In the genomic region with DNA sequence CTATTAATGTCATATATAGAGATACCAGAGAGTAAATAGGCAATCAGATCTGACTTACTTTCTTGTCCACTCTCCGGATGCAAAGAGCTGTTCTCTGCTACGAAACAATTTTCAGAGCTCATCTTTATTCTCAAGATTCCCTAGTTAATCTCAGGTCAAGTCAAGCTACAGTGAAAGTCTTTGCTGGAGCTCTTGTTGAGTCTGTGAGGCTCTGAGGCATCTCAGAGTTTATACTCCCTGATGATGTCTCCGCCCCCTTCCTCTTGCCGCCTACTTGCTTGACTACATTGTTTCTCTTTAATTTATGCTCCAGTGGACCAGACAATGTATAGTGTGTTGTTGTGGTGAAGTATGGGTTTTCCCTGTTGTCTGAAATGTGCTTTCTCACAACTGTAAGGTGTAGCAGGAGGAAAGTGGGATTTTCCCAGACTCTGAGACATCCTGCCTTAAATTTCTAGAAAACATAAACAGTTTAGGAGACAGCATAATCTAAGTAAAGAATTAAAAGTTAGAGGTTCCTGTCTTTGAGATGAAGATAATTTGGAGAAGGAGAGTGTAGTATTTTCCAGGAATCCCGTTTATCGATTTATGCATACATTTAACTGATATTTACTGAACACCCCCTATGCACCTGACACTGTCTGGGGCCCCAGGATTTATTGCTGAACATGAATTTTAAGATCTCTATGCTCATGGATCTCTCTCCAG, we compare ENCODE assay signal across 9 cellular contexts. TPM values are rescaled to one million over a fixed set of nuclear protein-coding genes. Genes with fewer than 3 reads are reported as not detected.
DNase-seq lines count a peak whose midpoint lies in the region; ATAC-seq, FAIRE-seq and TF ChIP-seq lines count a peak whose summit lies in the region.
"Had no signal": no experiment of that assay in that cellular context is flagged by ENCODE, and none has a peak within 500 bp of the region (broad histone marks: within the 10 kb centered on the region; RNA-seq: fewer than 3 reads in every experiment).

A gene (minus strand): TSS at position 203 of the 708 bp plus-strand sequence. CDS start 81 bp downstream, at position 122.

- in situ Hi-C loops in HepG2 (cut with HindIII; ENCODE audit: extremely low pct_ligation_motif_present, low pct_unique_long_range_greater_than_20kb) = no loop called here

- TF ChIP-seq POLR2A in HepG2 (IDR thresholded peaks at IDR 0.05; ENCODE audit: insufficient read depth in 1 of 2, low read depth in 2 of 2, low read length in 2 of 2) = no peak
- TF ChIP-seq POLR2A in esophagus muscularis mucosa (IDR thresholded peaks at IDR 0.05; ENCODE audit: low read depth) = no peak

- H2AFZ ChIP-seq in HepG2 (ENCODE audit: low read length) (no peak within 1 kb of the TSS), Karpas-422 (ENCODE audit: low read length) (peak within 1 kb of the TSS; percentile 38; the same call in 1 of the 2 replicates)

- DNase-seq in HepG2 (ENCODE audit: low spot score) (no peak), Karpas-422 (no peak), kidney tubule cell (ENCODE audit: low spot score) (peak; percentile 72), esophagus muscularis mucosa (ENCODE audit: extremely low spot score) (no peak), hippocampal formation (lab: John Stamatoyannopoulos, UW) (no peak)
- DNase-seq in activated CD8-positive, alpha-beta memory T cell treated with anti-CD3 and anti-CD28 coated beads, Interleukin-2, amount 50 U/mL, for 1 hour (ENCODE audit: extremely low read depth) = peak; percentile 75
- peak; percentile 49 to 89 (median 85) for DNase-seq in stimulated activated naive CD4-positive, alpha-beta T cell (lab: John Stamatoyannopoulos, UW)

- TF ChIP-seq EP300 in HepG2 (IDR thresholded peaks at IDR 0.05; ENCODE audit: low read depth in 2 of 2, low read length in 2 of 2) (no peak), HepG2 (CRISPR knock-in tag; IDR thresholded peaks at IDR 0.05; ENCODE audit: borderline replicate concordance) (no peak), esophagus muscularis mucosa (IDR thresholded peaks at IDR 0.05) (no peak)

- peaks cover 0 to 2% (median 0%) of the 10 kb centered on the region in 4 donors for H3K27me3 ChIP-seq in liver (ENCODE audit: control insufficient read depth in 4 of 4, insufficient read depth in 4 of 4, low read length in 3 of 4)
- H3K27me3 ChIP-seq in HepG2 (ENCODE audit: control insufficient read depth in 1 of 2, insufficient read depth in 2 of 2, low read length in 2 of 2) = peaks cover 0 to 6% of the 10 kb centered on the region in 2 experiments; a peak in 2 of 5 replicates
- peaks cover 4% of the 10 kb centered on the region; the same call in 1 of the 2 replicates for H3K27me3 ChIP-seq in Karpas-422 (ENCODE audit: low read length)
- H3K27me3 ChIP-seq in esophagus muscularis mucosa = peaks cover 0 to 5% (median 0%) of the 10 kb centered on the region in 4 donors

- intact Hi-C loops in HepG2 (cut with micrococcal nuclease; ENCODE audit: unreplicated experiment) = no loop called here
- intact Hi-C loops in esophagus muscularis mucosa (cut with DNase I) = no loop called here

- TF ChIP-seq CTCF in liver (IDR thresholded peaks at IDR 0.05; ENCODE audit: low read depth, low read length, missing input control) (no peak), HepG2 (CRISPR knock-in tag; IDR thresholded peaks at IDR 0.05) (no peak), esophagus muscularis mucosa (IDR thresholded peaks at IDR 0.05) (no peak)

- H3K36me3 ChIP-seq in liver (ENCODE audit: control insufficient read depth in 4 of 4, insufficient read depth in 3 of 4, low read depth in 1 of 4, low read length in 3 of 4) (no peaks in the 10 kb centered on the region), HepG2 (replicated peaks in 1 of 2; ENCODE audit: control insufficient read depth in 1 of 2, insufficient read depth in 2 of 2, low read length in 2 of 2) (no peaks in the 10 kb centered on the region), Karpas-422 (ENCODE audit: insufficient read depth, low read length) (no peaks in the 10 kb centered on the region), esophagus muscularis mucosa (no peaks in the 10 kb centered on the region)

- H3K4me1 ChIP-seq in liver (ENCODE audit: control insufficient read depth in 4 of 4, insufficient read depth in 4 of 4, low read length in 3 of 4) (no peaks in the 10 kb centered on the region), HepG2 (ENCODE audit: insufficient read depth, low read length) (no peaks in the 10 kb centered on the region), Karpas-422 (ENCODE audit: low read length) (peaks cover 44% of the 10 kb centered on the region), esophagus muscularis mucosa (no peaks in the 10 kb centered on the region)

- no peak for FAIRE-seq in HepG2 (lab: Jason Lieb, UNC)

- 67% methylated on average over 6 of the region's 6 CpGs for whole genome bisulfite sequencing in liver
- 18% methylated on average over 6 of the region's 6 CpGs for WGBS in HepG2 (ENCODE audit: low lambda C conversion rate)
- WGBS in esophagus muscularis mucosa = 63% methylated on average over 6 of the region's 6 CpGs

- ATAC-seq in HepG2 = no peak

- H4K20me1 ChIP-seq in HepG2 (ENCODE audit: insufficient read depth, low read length) (no peaks in the 10 kb centered on the region), Karpas-422 (ENCODE audit: insufficient read depth, low read depth, low read length) (no peaks in the 10 kb centered on the region)

- H3K9ac ChIP-seq in liver (ENCODE audit: low read depth in 1 of 2, low read length in 2 of 2) (peak within 1 kb of the TSS in 1 of 2 donors; percentile 84), HepG2 (ENCODE audit: insufficient read depth, low read depth, low read length) (no peak within 1 kb of the TSS), Karpas-422 (ENCODE audit: low read length) (no peak within 1 kb of the TSS)

- POLR2A ChIA-PET in HepG2 (lab: Yijun Ruan, JAX) = no interaction called here

- CTCF ChIA-PET in HepG2 (lab: Yijun Ruan, JAX; ENCODE audit: low intra/inter-chr PET ratio, low total read pairs) = no interaction called here

- peak within 1 kb of the TSS in 1 of 2 donors; percentile 26 for H3K27ac ChIP-seq in liver (ENCODE audit: low read depth in 1 of 2, low read length in 2 of 2)
- H3K27ac ChIP-seq in HepG2 (ENCODE audit: extremely low read length, insufficient read depth, low read length) = no peak within 1 kb of the TSS
- H3K27ac ChIP-seq in Karpas-422 (ENCODE audit: low read length) = no peak within 1 kb of the TSS
- peak within 1 kb of the TSS in 1 of 4 donors; percentile 12 for H3K27ac ChIP-seq in esophagus muscularis mucosa (replicated peaks in 1 of 4)

- H3K9me2 ChIP-seq in Karpas-422 (replicated peaks; ENCODE audit: insufficient read depth, low read length) = no peaks in the 10 kb centered on the region

- H3K9me3 ChIP-seq in liver (ENCODE audit: control insufficient read depth in 4 of 4, low read length in 3 of 4) (no peaks in the 10 kb centered on the region), HepG2 (ENCODE audit: low read length) (no peaks in the 10 kb centered on the region), Karpas-422 (ENCODE audit: low read length) (no peaks in the 10 kb centered on the region), esophagus muscularis mucosa (no peaks in the 10 kb centered on the region)

- H3K4me2 ChIP-seq in HepG2 (ENCODE audit: low read depth, low read length) = no peak within 1 kb of the TSS
- peak within 1 kb of the TSS; percentile 33 for H3K4me2 ChIP-seq in Karpas-422 (ENCODE audit: low read depth, low read length, poor library complexity, severe bottlenecking)

- H3K4me3 ChIP-seq in liver (ENCODE audit: low read depth in 1 of 3, low read length in 3 of 3) = peak within 1 kb of the TSS in 1 of 3 donors; percentile 4
- H3K4me3 ChIP-seq in HepG2 (replicated peaks in 1 of 3; ENCODE audit: insufficient read depth in 1 of 3, low read depth in 2 of 3, low read length in 3 of 3) = no peak within 1 kb of the TSS
- peak within 1 kb of the TSS; percentile 18; the same call in 1 of the 2 replicates for H3K4me3 ChIP-seq in Karpas-422 (ENCODE audit: low read length)
- peak within 1 kb of the TSS in 1 of 4 donors; percentile 3 for H3K4me3 ChIP-seq in esophagus muscularis mucosa

- TF ChIP-seq RAD21 in liver (IDR thresholded peaks at IDR 0.05) = no peak
- TF ChIP-seq RAD21 in HepG2 (CRISPR knock-in tag; IDR thresholded peaks at IDR 0.05) = no peak

- no TSS peak for BruUV-seq in HepG2 (replicated peaks; lab: Mats Ljungman, UMichigan)

- H3K79me2 ChIP-seq in HepG2 (ENCODE audit: insufficient read depth, low read length) = no peaks in the 10 kb centered on the region
- no peaks in the 10 kb centered on the region for H3K79me2 ChIP-seq in Karpas-422 (ENCODE audit: low read length)

TF ChIP-seq in liver, 16 proteins besides CTCF, POLR2A, EP300 and RAD21 (continues in another document):
- TF ChIP-seq YY1 (IDR thresholded peaks at IDR 0.05) = peak; percentile 14

RNA-seq across cellular contexts. Expression of the gene that starts here (rescaled TPM):
- total RNA-seq in liver (1 to 10 TPM; 1.8 to 2.7 TPM), HepG2 (2016; rRNA removed; fragmentation: Illumina TruSeq; extraction: Trizol) (not detected in 2 replicates), esophagus muscularis mucosa (1 to 10 TPM in 3 of 4 donors, under 1 TPM in 1; 0.65 to 3.3 (median 2.7) TPM)
- polyA plus RNA-seq in liver (1 to 10 TPM; 1.3 to 1.6 TPM), HepG2 (2011; rRNA removed) (not detected in 2 replicates)
- not detected in 2 replicates for total RNA-seq in HepG2 (2016; cell fraction: cytosol; rRNA removed; fragmentation: Illumina TruSeq; extraction: Trizol; ENCODE audit: low read depth)
- total RNA-seq in HepG2 (2016; cell fraction: insoluble cytoplasmic fraction; rRNA removed; fragmentation: Illumina TruSeq; extraction: Trizol) = not detected in 2 replicates
- total RNA-seq in HepG2 (2016; cell fraction: membrane; rRNA removed; fragmentation: Illumina TruSeq; extraction: Trizol) = not detected in 2 replicates
- not detected in 2 replicates for total RNA-seq in HepG2 (2016; cell fraction: nucleus; rRNA removed; fragmentation: Illumina TruSeq; extraction: Trizol)
- polyA plus RNA-seq in HepG2 (2011; cell fraction: cytosol; rRNA removed) = not detected in 2 replicates
- not detected in 2 replicates for polyA plus RNA-seq in HepG2 (2011; cell fraction: nucleus; rRNA removed)
- not detected in 2 replicates for polyA plus RNA-seq in HepG2 (2012)
- not detected in 2 replicates for polyA plus RNA-seq in HepG2 (2016; cell fraction: cytosol; fragmentation: Illumina TruSeq; extraction: Trizol; ENCODE audit: low read depth)
- not detected in 2 replicates for polyA plus RNA-seq in HepG2 (2016; cell fraction: insoluble cytoplasmic fraction; fragmentation: Illumina TruSeq; extraction: Trizol; ENCODE audit: low read depth)
- not detected in 2 replicates for polyA plus RNA-seq in HepG2 (2016; cell fraction: membrane; fragmentation: Illumina TruSeq; extraction: Trizol; ENCODE audit: low read depth)
- not detected in 2 replicates for polyA plus RNA-seq in HepG2 (2016; cell fraction: nucleus; fragmentation: Illumina TruSeq; extraction: Trizol; ENCODE audit: insufficient read depth, low read depth)
- not detected in 2 replicates for polyA minus RNA-seq in HepG2 (2011; rRNA and poly(A)+ RNA removed; ENCODE audit: low replicate concordance)
- polyA minus RNA-seq in HepG2 (2011; cell fraction: cytosol; rRNA and poly(A)+ RNA removed) = not detected in 2 replicates
- polyA minus RNA-seq in HepG2 (2011; cell fraction: nucleus; rRNA and poly(A)+ RNA removed) = not detected in 2 replicates
- total RNA-seq in Karpas-422 (2014; rRNA removed; shearing (Covaris generic); ENCODE audit: low replicate concordance) = 0.22 and 0.34 TPM in 2 replicates
- polyA plus RNA-seq: AG04450 had no signal

Comparison
In these comparisons a context has a peak if more than half of its experiments do, and no peak if none do; other contexts are left out.
1. DNase-seq: peak in activated CD8-positive, alpha-beta memory T cell treated with anti-CD3 and anti-CD28 coated beads, Interleukin-2, amount 50 U/mL, for 1 hour (single experiment), kidney tubule cell (single experiment) and stimulated activated naive CD4-positive, alpha-beta T cell (6 of 6); none in HepG2 (single experiment), Karpas-422 (single experiment), esophagus muscularis mucosa (single experiment) and hippocampal formation (0 of 2).